29 cellular contexts compared by ENCODE assay signal in genomic region chr10:71562884-71563283, GRCh38.
"Had no signal": no experiment of that assay in that cellular context is flagged by ENCODE, and none has a peak within 500 bp of the region (broad histone marks: within the 10 kb centered on the region; RNA-seq: fewer than 3 reads in every experiment).

No MANE protein-coding gene starts in this region.

- H3K4me3 Mint-ChIP-seq: immature natural killer cell; naive thymus-derived CD4-positive, alpha-beta T cell; natural killer cell treated with Interleukin-12 subunit alpha and Interleukin-12 subunit beta and Interleukin-15 and Interleukin-18, amount 100 ng/mL, for 72 hours; stimulated activated naive B cell treated with anti-CD40 and anti-IgM and Interleukin-4, amounts not matched to agents 10 μg/mL and 1 μg/mL and 100 μg/mL, for 72 hours; stimulated activated naive CD8-positive, alpha-beta T cell treated with anti-CD3 and anti-CD28 coated beads, Interleukin-15, Interleukin-2, amounts not matched to agents 100 ng/mL and 50 ng/mL, for 24 hours had no signal

- H3K36me3 ChIP-seq: left lung, lower lobe of right lung, ovary, right atrium auricular region, right lobe of liver, thyroid gland, transverse colon, upper lobe of left lung, vagina had no signal

- H3K9me3 ChIP-seq: left lung, lower lobe of right lung, ovary, right atrium auricular region, right lobe of liver, testis, thyroid gland, transverse colon, upper lobe of left lung, vagina had no signal

- H3K9me3 Mint-ChIP-seq: immature natural killer cell; naive thymus-derived CD4-positive, alpha-beta T cell; natural killer cell treated with Interleukin-12 subunit alpha and Interleukin-12 subunit beta and Interleukin-15 and Interleukin-18, amount 100 ng/mL, for 72 hours; stimulated activated naive B cell treated with anti-CD40 and anti-IgM and Interleukin-4, amounts not matched to agents 10 μg/mL and 1 μg/mL and 100 μg/mL, for 72 hours; stimulated activated naive CD8-positive, alpha-beta T cell treated with anti-CD3 and anti-CD28 coated beads, Interleukin-15, Interleukin-2, amounts not matched to agents 100 ng/mL and 50 ng/mL, for 24 hours had no signal

- DNase-seq: head of caudate nucleus; hypothalamus; immature natural killer cell; kidney; left colon; left lung; lower lobe of right lung; mammary epithelial cell; mesenchymal stem cell; naive thymus-derived CD4-positive, alpha-beta T cell; nucleus accumbens; ovary; right lobe of liver; stimulated activated CD4-positive, alpha-beta T cell treated with anti-CD3 and anti-CD28 coated beads, Interleukin-12 subunit alpha, Interleukin-12 subunit beta, amount 100 ng/mL, for 4 hours; stimulated activated CD4-positive, alpha-beta T cell treated with anti-CD3 and anti-CD28 coated beads, Interleukin-15, amount 100 ng/mL, for 24 hours; stimulated activated CD4-positive, alpha-beta T cell treated with anti-CD3 and anti-CD28 coated beads, Interleukin-2, amount 100 ng/mL, for 24 hours; stimulated activated CD4-positive, alpha-beta T cell treated with anti-CD3 and anti-CD28 coated beads, Interleukin-4, amount 100 ng/mL, for 1 hour; stimulated activated naive B cell treated with anti-CD40 and anti-IgM and Interleukin-4, amounts not matched to agents 10 μg/mL and 1 μg/mL and 100 μg/mL, for 72 hours; substantia nigra; testis; thyroid gland; transverse colon; upper lobe of left lung had no signal

- H3K36me3 Mint-ChIP-seq: immature natural killer cell; naive thymus-derived CD4-positive, alpha-beta T cell; natural killer cell treated with Interleukin-12 subunit alpha and Interleukin-12 subunit beta and Interleukin-15 and Interleukin-18, amount 100 ng/mL, for 72 hours; stimulated activated naive B cell treated with anti-CD40 and anti-IgM and Interleukin-4, amounts not matched to agents 10 μg/mL and 1 μg/mL and 100 μg/mL, for 72 hours had no signal

- H3K4me1 Mint-ChIP-seq: immature natural killer cell; stimulated activated naive B cell treated with anti-CD40 and anti-IgM and Interleukin-4, amounts not matched to agents 10 μg/mL and 1 μg/mL and 100 μg/mL, for 72 hours had no signal

- H3K27ac ChIP-seq: left lung, lower lobe of right lung, ovary, right atrium auricular region, right lobe of liver, skin epidermis, testis, thyroid gland, transverse colon, upper lobe of left lung, vagina had no signal

- H3K27ac Mint-ChIP-seq: immature natural killer cell; naive thymus-derived CD4-positive, alpha-beta T cell; natural killer cell treated with Interleukin-12 subunit alpha and Interleukin-12 subunit beta and Interleukin-15 and Interleukin-18, amount 100 ng/mL, for 72 hours; progenitor cell of endocrine pancreas; stimulated activated naive B cell treated with anti-CD40 and anti-IgM and Interleukin-4, amounts not matched to agents 10 μg/mL and 1 μg/mL and 100 μg/mL, for 72 hours; stimulated activated naive CD8-positive, alpha-beta T cell treated with anti-CD3 and anti-CD28 coated beads, Interleukin-15, Interleukin-2, amounts not matched to agents 100 ng/mL and 50 ng/mL, for 24 hours had no signal

- H3K4me1 ChIP-seq: left lung, lower lobe of right lung, right atrium auricular region, right lobe of liver, testis, thyroid gland, upper lobe of left lung, vagina had no signal

- H3K27me3 ChIP-seq: ovary, right atrium auricular region, right lobe of liver, testis, thyroid gland, upper lobe of left lung, vagina had no signal

- H3K4me3 ChIP-seq: left lung, lower lobe of right lung, ovary, right atrium auricular region, right lobe of liver, skin epidermis, testis, thyroid gland, transverse colon, upper lobe of left lung, vagina had no signal

- ATAC-seq: left colon; left lung; lower lobe of right lung; naive thymus-derived CD4-positive, alpha-beta T cell; natural killer cell treated with Interleukin-12 subunit alpha and Interleukin-12 subunit beta and Interleukin-15 and Interleukin-18, amount 100 ng/mL, for 72 hours; right lobe of liver; stimulated activated naive B cell treated with anti-CD40 and anti-IgM and Interleukin-4, amounts not matched to agents 10 μg/mL and 1 μg/mL and 100 μg/mL, for 72 hours had no signal
